Comparison of ENCODE assay signal across 13 cellular contexts in the genomic region with DNA sequence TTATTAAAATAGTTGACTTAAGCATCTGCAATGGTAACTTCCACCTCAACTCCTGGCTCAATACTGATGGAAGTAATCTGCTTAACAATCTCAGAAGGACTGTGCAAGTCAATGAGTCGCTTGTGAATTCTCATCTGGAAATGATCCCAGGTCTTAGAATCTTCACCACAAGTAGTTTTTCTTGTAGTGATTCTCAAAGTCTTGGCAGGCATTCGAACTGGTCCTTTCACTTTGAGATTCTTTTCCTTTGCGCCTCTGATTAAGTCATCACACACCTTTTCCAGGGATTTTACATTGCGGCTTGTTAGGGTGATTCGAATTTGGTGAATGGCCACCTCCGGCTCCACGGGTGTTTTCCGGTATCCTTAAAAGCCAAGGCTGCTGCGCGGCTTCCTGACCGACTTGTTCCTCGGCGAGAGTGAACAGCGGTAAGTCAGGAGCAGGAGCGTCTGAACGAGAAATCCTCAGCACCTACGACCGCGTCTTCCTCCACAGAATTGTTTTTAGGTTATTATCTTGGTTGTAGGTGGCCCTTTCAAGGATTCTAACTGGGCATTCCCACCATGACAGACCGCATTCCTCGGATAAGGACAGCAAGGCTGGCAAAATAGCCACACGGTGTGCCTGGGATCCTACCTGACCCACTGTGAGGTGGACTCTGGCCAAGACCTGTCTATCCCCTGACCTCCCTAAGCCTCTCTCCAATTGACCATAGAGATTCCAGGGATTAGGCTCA. TPM values are rescaled to one million over a fixed set of nuclear protein-coding genes. Genes with fewer than 3 reads are reported as not detected.
DNase-seq lines count a peak whose midpoint lies in the region; ATAC-seq, FAIRE-seq and TF ChIP-seq lines count a peak whose summit lies in the region.
"Had no signal": no experiment of that assay in that cellular context is flagged by ENCODE, and none has a peak within 500 bp of the region (broad histone marks: within the 10 kb centered on the region; RNA-seq: fewer than 3 reads in every experiment).

No MANE protein-coding gene starts in this region.

- H3K79me2 ChIP-seq in osteoblast (ENCODE audit: insufficient read depth, low read length): no peaks in the 10 kb centered on the region

- no peaks in the 10 kb centered on the region for H4K20me1 ChIP-seq in osteoblast (ENCODE audit: insufficient read depth, low read length)

- ATAC-seq in HG03045 (IDR thresholded peaks at IDR 0.05; ENCODE audit: unreplicated experiment): no peak
- ATAC-seq: mucosa of descending colon had no signal

- H3K4me1 ChIP-seq in esophagus squamous epithelium (peaks cover 11 to 43% (median 31%) of the 10 kb centered on the region in 3 donors), osteoblast (ENCODE audit: insufficient read depth, low read length) (peaks cover 35% of the 10 kb centered on the region), ovary (ENCODE audit: insufficient read depth) (no peaks in the 10 kb centered on the region)

- DNase-seq in Daoy (ENCODE audit: low read depth) (peak; percentile 55), RCC 7860 (ENCODE audit: low spot score) (peak; percentile 35), esophagus squamous epithelium (lab: John Stamatoyannopoulos, UW) (no peak), osteoblast (ENCODE audit: insufficient read length, low spot score, missing footprints) (peak; percentile 41), ovary (no peak), RPMI8226 (no peak), DMS53 (lab: John Stamatoyannopoulos, UW) (no peak)
- DNase-seq: activated CD4-positive, CD25-positive, alpha-beta regulatory T cell treated with anti-CD3 and anti-CD28 coated beads, Interleukin-2, amount 50 U/mL, for 72 hours; CD4-positive, CD25-positive, alpha-beta regulatory T cell; mucosa of descending colon; NCI-H2029 treated with DMSO at 0.1 percent for 48 hours had no signal

- H3K36me3 ChIP-seq in esophagus squamous epithelium (no peaks in the 10 kb centered on the region), osteoblast (ENCODE audit: insufficient read depth, low read length) (no peaks in the 10 kb centered on the region), ovary (no peaks in the 10 kb centered on the region)

- H3K4me3 ChIP-seq in esophagus squamous epithelium (peak overlapping the region in 1 of 4 donors; percentile 21), osteoblast (ENCODE audit: insufficient read depth, low read length) (peak overlapping the region; percentile 23), ovary (no peak overlapping the region)
- H3K4me3 ChIP-seq: mucosa of descending colon had no signal

- TF ChIP-seq CTCF in esophagus squamous epithelium (IDR thresholded peaks at IDR 0.05) (no peak), osteoblast (IDR thresholded peaks at IDR 0.05; ENCODE audit: extremely low read depth, low read depth, low read length) (no peak), ovary (IDR thresholded peaks at IDR 0.05) (no peak)

- TF ChIP-seq EP300 in ovary (IDR thresholded peaks at IDR 0.05): no peak

- TF ChIP-seq POLR2A in esophagus squamous epithelium (IDR thresholded peaks at IDR 0.05): no peak
- no peak for TF ChIP-seq POLR2A in ovary (IDR thresholded peaks at IDR 0.05)

- 73 to 80% methylated on average over 18 to 20 of the region's 22 CpGs for WGBS in esophagus squamous epithelium, 2 donors
- WGBS in ovary, 3 donors: 74 to 85% (median 85%) methylated on average over 22 of the region's 22 CpGs

- H3K27ac ChIP-seq in esophagus squamous epithelium (peak overlapping the region in 3 of 4 donors; percentile 43 to 67 (median 46)), osteoblast (ENCODE audit: low read depth, low read length) (peak overlapping the region; percentile 78), ovary (no peak overlapping the region)
- H3K27ac ChIP-seq: KMS-11 had no signal

- H3K27me3 ChIP-seq in esophagus squamous epithelium: no peaks in the 10 kb centered on the region
- no peaks in the 10 kb centered on the region for H3K27me3 ChIP-seq in osteoblast (ENCODE audit: insufficient read depth, low read length)
- H3K27me3 ChIP-seq in ovary: no peaks in the 10 kb centered on the region

- peak overlapping the region; percentile 66 for H3K4me2 ChIP-seq in osteoblast (ENCODE audit: insufficient read depth, low read length)
- H3K4me2 ChIP-seq: KMS-11 had no signal

- peak; percentile 53 for FAIRE-seq in RCC 7860 (lab: Jason Lieb, UNC)

- intact Hi-C loops in esophagus squamous epithelium (cut with DNase I) (no loop called here), ovary (cut with DNase I) (loop anchor here in 1 of 4 donors (10.0 kb wide), 1 partner anchor 103 kb away; the partner anchor contains the start of gene NT5DC4)

- H3K9me3 ChIP-seq in esophagus squamous epithelium (no peaks in the 10 kb centered on the region), osteoblast (ENCODE audit: low read depth, low read length) (no peaks in the 10 kb centered on the region), ovary (no peaks in the 10 kb centered on the region)
- H3K9me3 ChIP-seq: mucosa of descending colon had no signal

- no peak overlapping the region for H2AFZ ChIP-seq in osteoblast (ENCODE audit: low read length)

RNA-seq across cellular contexts. Expression of gene SLC20A1, which starts 23.8 kb away (rescaled TPM):
- total RNA-seq in Daoy (2014; rRNA removed; shearing (Covaris generic)): 58.4 and 71.2 TPM in 2 replicates
- 10 to 100 TPM in 3 of 4 donors, 1 to 10 TPM in 1; 9.4 to 26.9 (median 21.5) TPM for total RNA-seq in esophagus squamous epithelium
- 96.3 and 131 TPM in 2 replicates for total RNA-seq in osteoblast
- total RNA-seq in ovary: 10 to 100 TPM; 13.1 to 49.9 (median 19.9) TPM
- 10 to 100 TPM in 1 of 2 donors, 1 to 10 TPM in 1; 8.2 to 21.8 TPM for polyA plus RNA-seq in ovary

RNA-seq across cellular contexts. Expression of gene CHCHD5, which starts 37.6 kb away (rescaled TPM):
- total RNA-seq in Daoy (2014; rRNA removed; shearing (Covaris generic)): 18.9 and 26.2 TPM in 2 replicates
- total RNA-seq in esophagus squamous epithelium (10 to 100 TPM; 16.6 to 31.2 (median 18.4) TPM), osteoblast (7.7 and 10.1 TPM in 2 replicates), ovary (10 to 100 TPM; 14.2 to 28.6 (median 22.2) TPM)
- polyA plus RNA-seq in ovary: 10 to 100 TPM in 1 of 2 donors, 1 to 10 TPM in 1; 1.7 to 26.0 TPM

Comparison
In these comparisons a context has a peak if more than half of its experiments do, and no peak if none do; other contexts are left out.
1. DNase-seq: peak in Daoy (single experiment), RCC 7860 (single experiment) and osteoblast (single experiment); none in esophagus squamous epithelium (single experiment), ovary (0 of 5), RPMI8226 (single experiment) and DMS53 (single experiment).
2. H3K27ac ChIP-seq: peak in esophagus squamous epithelium (3 of 4) and osteoblast (single experiment); none in ovary (0 of 2).